ENCODE assay signal across 10 cellular contexts in the genomic region with DNA sequence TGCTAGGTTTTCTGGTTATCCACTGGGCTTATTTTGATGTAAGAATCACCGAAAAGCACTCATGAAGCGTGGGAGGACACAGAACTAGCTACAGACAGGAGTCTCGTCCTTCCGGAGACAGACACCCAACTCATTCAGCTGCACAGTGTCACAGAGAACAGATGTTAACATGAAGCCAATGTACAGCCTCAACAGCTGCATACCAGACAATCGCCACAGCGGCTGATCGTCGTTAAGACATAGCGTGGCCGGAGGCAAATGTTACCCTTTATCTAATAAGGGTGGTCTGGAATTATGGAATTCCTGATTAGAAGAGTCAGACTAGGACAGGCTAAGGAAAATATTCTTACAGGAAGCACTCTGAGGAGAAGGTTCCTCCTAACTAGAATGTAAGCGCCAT. TPM values are rescaled to one million over a fixed set of nuclear protein-coding genes. Genes with fewer than 3 reads are reported as not detected.
DNase-seq lines count a peak whose midpoint lies in the region; ATAC-seq and TF ChIP-seq lines count a peak whose summit lies in the region.
"Had no signal": no experiment of that assay in that cellular context is flagged by ENCODE, and none has a peak within 500 bp of the region (broad histone marks: within the 10 kb centered on the region; RNA-seq: fewer than 3 reads in every experiment).

No MANE protein-coding gene starts in this region.

- H3K36me3 ChIP-seq in hepatocyte (replicated peaks; ENCODE audit: insufficient read depth, low read depth) = no peaks in the 10 kb centered on the region
- H3K36me3 ChIP-seq in skeletal muscle satellite cell (ENCODE audit: insufficient read depth, low read length) = no peaks in the 10 kb centered on the region
- H3K36me3 ChIP-seq in Karpas-422 (ENCODE audit: insufficient read depth, low read length) = no peaks in the 10 kb centered on the region

- H3K27ac ChIP-seq in hepatocyte (peak overlapping the region; percentile 91), Karpas-422 (ENCODE audit: low read length) (no peak overlapping the region)

- no peak for DNase-seq in T-helper 2 cell treated with Interferon-gamma antibody and Interleukin-4, amounts not matched to agents 5 μg/mL and 100 μg/mL, for 36 hours (ENCODE audit: low spot score)
- DNase-seq in T-helper 2 cell (no peak), T-helper 17 cell (no peak), hepatocyte (ENCODE audit: low spot score) (peak; percentile 8), Karpas-422 (no peak), cerebellum (ENCODE audit: low spot score) (no peak)
- no peak for DNase-seq in stimulated activated CD4-positive, alpha-beta T cell treated with anti-CD3 and anti-CD28 coated beads, Interleukin-4, amount 100 ng/mL, for 24 hours
- DNase-seq: activated CD4-positive, alpha-beta T cell treated with anti-CD3 and anti-CD28 coated beads for 4 hours; occipital lobe had no signal

- H3K79me2 ChIP-seq in hepatocyte (peaks cover 24% of the 10 kb centered on the region), Karpas-422 (ENCODE audit: low read length) (no peaks in the 10 kb centered on the region)

- H4K20me1 ChIP-seq in hepatocyte (ENCODE audit: insufficient read depth, poor library complexity, severe bottlenecking) = peaks cover 3% of the 10 kb centered on the region
- no peaks in the 10 kb centered on the region for H4K20me1 ChIP-seq in Karpas-422 (ENCODE audit: insufficient read depth, low read depth, low read length)

- H3K27me3 ChIP-seq in hepatocyte (peaks cover 4% of the 10 kb centered on the region), skeletal muscle satellite cell (ENCODE audit: control insufficient read depth, insufficient read depth, low read length) (no peaks in the 10 kb centered on the region), Karpas-422 (ENCODE audit: low read length) (no peaks in the 10 kb centered on the region)

- no peaks in the 10 kb centered on the region for H3K36me3 Mint-ChIP-seq in T-helper 2 cell treated with Interferon-gamma antibody and Interleukin-4, amounts not matched to agents 5 μg/mL and 100 μg/mL, for 36 hours (ENCODE audit: low read depth)
- H3K36me3 Mint-ChIP-seq in T-helper 17 cell (ENCODE audit: low read depth) = peaks cover 2% of the 10 kb centered on the region

- peak overlapping the region; percentile 55 for H3K4me3 Mint-ChIP-seq in T-helper 2 cell treated with Interferon-gamma antibody and Interleukin-4, amounts not matched to agents 5 μg/mL and 100 μg/mL, for 36 hours
- peak overlapping the region; percentile 80 for H3K4me3 Mint-ChIP-seq in T-helper 17 cell

- H3K9ac ChIP-seq in skeletal muscle satellite cell (ENCODE audit: low read depth, low read length) (peak overlapping the region; percentile 93), Karpas-422 (ENCODE audit: low read length) (no peak overlapping the region)

- H3K9me3 ChIP-seq in T-helper 17 cell (ENCODE audit: control insufficient read depth, low read length, poor library complexity, severe bottlenecking) (no peaks in the 10 kb centered on the region), hepatocyte (ENCODE audit: low read depth) (no peaks in the 10 kb centered on the region), skeletal muscle satellite cell (replicated peaks; ENCODE audit: low read length) (no peaks in the 10 kb centered on the region), Karpas-422 (ENCODE audit: low read length) (0 out of 2 replicates have a peak, but pooled peaks cover 4% of the 10 kb centered on the region)

- H3K4me1 Mint-ChIP-seq in T-helper 2 cell treated with Interferon-gamma antibody and Interleukin-4, amounts not matched to agents 5 μg/mL and 100 μg/mL, for 36 hours (ENCODE audit: low read depth) = no peaks in the 10 kb centered on the region
- no peaks in the 10 kb centered on the region for H3K4me1 Mint-ChIP-seq in T-helper 17 cell

- H2AFZ ChIP-seq in hepatocyte = peak overlapping the region; percentile 100
- H2AFZ ChIP-seq in Karpas-422 (ENCODE audit: low read length) = no peak overlapping the region

- H3K4me2 ChIP-seq in hepatocyte = peak overlapping the region; percentile 88
- peak overlapping the region; percentile 94 for H3K4me2 ChIP-seq in skeletal muscle satellite cell (ENCODE audit: low read length)
- H3K4me2 ChIP-seq in Karpas-422 (ENCODE audit: low read depth, low read length, poor library complexity, severe bottlenecking) = no peak overlapping the region

- peak overlapping the region; percentile 74 for H3K4me3 ChIP-seq in hepatocyte
- H3K4me3 ChIP-seq in skeletal muscle satellite cell (ENCODE audit: low read length) = peak overlapping the region; percentile 97
- H3K4me3 ChIP-seq in Karpas-422 (ENCODE audit: low read length) = no peak overlapping the region

- TF ChIP-seq CTCF in hepatocyte (IDR thresholded peaks at IDR 0.05; ENCODE audit: poor library complexity) = no peak

- H3K4me1 ChIP-seq in hepatocyte (ENCODE audit: insufficient read depth) = no peaks in the 10 kb centered on the region
- peaks cover 18% of the 10 kb centered on the region for H3K4me1 ChIP-seq in skeletal muscle satellite cell (ENCODE audit: control insufficient read depth, insufficient read depth, low read length)
- no peaks in the 10 kb centered on the region for H3K4me1 ChIP-seq in Karpas-422 (ENCODE audit: low read length)

- WGBS in hepatocyte (ENCODE audit: low lambda C conversion rate, missing lambda C conversion rate) = 63% methylated on average over 11 of the region's 11 CpGs

- no peaks in the 10 kb centered on the region for H3K9me3 Mint-ChIP-seq in T-helper 2 cell treated with Interferon-gamma antibody and Interleukin-4, amounts not matched to agents 5 μg/mL and 100 μg/mL, for 36 hours

- H3K27ac Mint-ChIP-seq in T-helper 2 cell treated with Interferon-gamma antibody and Interleukin-4, amounts not matched to agents 5 μg/mL and 100 μg/mL, for 36 hours = no peak overlapping the region
- no peak overlapping the region for H3K27ac Mint-ChIP-seq in T-helper 17 cell

- ATAC-seq in T-helper 17 cell = no peak

- H3K27me3 Mint-ChIP-seq in T-helper 2 cell treated with Interferon-gamma antibody and Interleukin-4, amounts not matched to agents 5 μg/mL and 100 μg/mL, for 36 hours (ENCODE audit: low read depth) = peaks cover 37% of the 10 kb centered on the region
- peaks cover 27% of the 10 kb centered on the region for H3K27me3 Mint-ChIP-seq in T-helper 17 cell

- no peaks in the 10 kb centered on the region for H3K9me2 ChIP-seq in hepatocyte (replicated peaks; ENCODE audit: insufficient read depth)
- no peaks in the 10 kb centered on the region for H3K9me2 ChIP-seq in Karpas-422 (replicated peaks; ENCODE audit: insufficient read depth, low read length)

RNA-seq across cellular contexts. Expression of gene PYGO1, which starts 1.2 kb away (rescaled TPM):
- total RNA-seq in T-helper 17 cell (not detected), hepatocyte (11.8 and 12.6 TPM in 2 replicates), cerebellum (55.6 TPM)
- 2.5 and 3.5 TPM in 2 replicates for polyA plus RNA-seq in hepatocyte
- total RNA-seq in skeletal muscle satellite cell (2012; rRNA removed) = 5.9 and 6.8 TPM in 2 replicates
- not detected in 2 replicates for total RNA-seq in Karpas-422 (2014; rRNA removed; shearing (Covaris generic); ENCODE audit: low replicate concordance)

Comparison
In these comparisons a context has a peak if more than half of its experiments do, and no peak if none do; other contexts are left out.
1. RNA of gene PYGO1, which starts 1.2 kb away (total RNA-seq): 55.6 TPM in cerebellum (single experiment) and 11.8 to 12.6 TPM in hepatocyte; not detected in T-helper 17 cell and not detected in Karpas-422; every median in the first group is over 10 times any median in the second.